ENCODE assay signal across 8 cellular contexts in genomic region chr19:12891553-12892021, GRCh38. TPM values are rescaled to one million over a fixed set of nuclear protein-coding genes. Genes with fewer than 3 reads are reported as not detected.
DNase-seq lines count a peak whose midpoint lies in the region; ATAC-seq lines count a peak whose summit lies in the region.

No MANE protein-coding gene starts in this region.

- peak overlapping the region; percentile 84 for H3K9ac ChIP-seq in iPS-20b (ENCODE audit: low read depth, low read length)

- H3K27ac Mint-ChIP-seq in activated T-cell treated with anti-CD3 and anti-CD28 coated beads, Interleukin-2, amount 50 U/mL, for 72 hours: peak overlapping the region; percentile 48
- H3K27ac Mint-ChIP-seq in stimulated activated naive CD8-positive, alpha-beta T cell treated with anti-CD3 and anti-CD28 coated beads, Interleukin-15, amount 100 ng/mL, for 72 hours: peak overlapping the region in 1 of 2 donors; percentile 81

- DNase-seq in NCI-H82 (lab: John Stamatoyannopoulos, UW) (peak; percentile 40), NCI-H82 treated with DMSO at 0.1 percent for 48 hours (lab: John Stamatoyannopoulos, UW; ENCODE audit: unreplicated experiment) (no peak), nucleus accumbens (lab: John Stamatoyannopoulos, UW) (no peak), mesenteric fat pad (ENCODE audit: low spot score) (no peak)
- DNase-seq in activated T-cell treated with anti-CD3 and anti-CD28 coated beads, Interleukin-2, amount 50 U/mL, for 72 hours: no peak
- DNase-seq in stimulated activated naive CD8-positive, alpha-beta T cell treated with anti-CD3 and anti-CD28 coated beads, Interleukin-15, amount 100 ng/mL, for 72 hours: peak in 1 of 2 donors; percentile 24

- H3K36me3 ChIP-seq in iPS-20b (ENCODE audit: insufficient read depth, low read depth, low read length): peaks cover 35% of the 10 kb centered on the region

- ATAC-seq in activated T-cell treated with anti-CD3 and anti-CD28 coated beads, Interleukin-2, amount 50 U/mL, for 72 hours (replicated peaks in 1 of 2): no peak
- ATAC-seq in stimulated activated naive CD8-positive, alpha-beta T cell treated with anti-CD3 and anti-CD28 coated beads, Interleukin-15, amount 100 ng/mL, for 72 hours: no peak
- ATAC-seq in GM21529 (IDR thresholded peaks at IDR 0.05; ENCODE audit: unreplicated experiment): no peak

- no peaks in the 10 kb centered on the region for H3K9me3 Mint-ChIP-seq in activated T-cell treated with anti-CD3 and anti-CD28 coated beads, Interleukin-2, amount 50 U/mL, for 72 hours
- no peaks in the 10 kb centered on the region for H3K9me3 Mint-ChIP-seq in stimulated activated naive CD8-positive, alpha-beta T cell treated with anti-CD3 and anti-CD28 coated beads, Interleukin-15, amount 100 ng/mL, for 72 hours

- H3K4me1 ChIP-seq in iPS-20b (ENCODE audit: insufficient read depth, low read length): no peaks in the 10 kb centered on the region

- no peaks in the 10 kb centered on the region for H3K9me3 ChIP-seq in iPS-20b (ENCODE audit: insufficient read depth, low read depth, low read length)

- peaks cover 16% of the 10 kb centered on the region for H3K27me3 ChIP-seq in iPS-20b (ENCODE audit: insufficient read depth, low read length)

- peak overlapping the region; percentile 94 to 99 for H3K4me3 Mint-ChIP-seq in activated T-cell treated with anti-CD3 and anti-CD28 coated beads, Interleukin-2, amount 50 U/mL, for 72 hours
- peak overlapping the region; percentile 98 to 99 for H3K4me3 Mint-ChIP-seq in stimulated activated naive CD8-positive, alpha-beta T cell treated with anti-CD3 and anti-CD28 coated beads, Interleukin-15, amount 100 ng/mL, for 72 hours

- H3K27me3 Mint-ChIP-seq in activated T-cell treated with anti-CD3 and anti-CD28 coated beads, Interleukin-2, amount 50 U/mL, for 72 hours (ENCODE audit: low read depth): no peaks in the 10 kb centered on the region
- no peaks in the 10 kb centered on the region for H3K27me3 Mint-ChIP-seq in stimulated activated naive CD8-positive, alpha-beta T cell treated with anti-CD3 and anti-CD28 coated beads, Interleukin-15, amount 100 ng/mL, for 72 hours

- H3K36me3 Mint-ChIP-seq in activated T-cell treated with anti-CD3 and anti-CD28 coated beads, Interleukin-2, amount 50 U/mL, for 72 hours (ENCODE audit: insufficient read depth in 2 of 2): peaks cover 5% of the 10 kb centered on the region in 2 donors

- H3K4me3 ChIP-seq in iPS-20b (ENCODE audit: low read length): peak overlapping the region; percentile 98

- no peak overlapping the region for H3K27ac ChIP-seq in iPS-20b (ENCODE audit: low read length)

- H3K4me1 Mint-ChIP-seq in activated T-cell treated with anti-CD3 and anti-CD28 coated beads, Interleukin-2, amount 50 U/mL, for 72 hours (ENCODE audit: low read depth): peaks cover 32% of the 10 kb centered on the region
- peaks cover 42% of the 10 kb centered on the region for H3K4me1 Mint-ChIP-seq in stimulated activated naive CD8-positive, alpha-beta T cell treated with anti-CD3 and anti-CD28 coated beads, Interleukin-15, amount 100 ng/mL, for 72 hours

RNA-seq across cellular contexts. Expression of gene GCDH, which starts 0.6 kb away (rescaled TPM):
- 10 to 100 TPM; 23.2 to 25.1 TPM for total RNA-seq in activated T-cell treated with anti-CD3 and anti-CD28 coated beads, Interleukin-2, amount 50 U/mL, for 72 hours
- 23.3 TPM for total RNA-seq in mesenteric fat pad

RNA-seq across cellular contexts. Expression of gene KLF1, which starts 4.6 kb away (rescaled TPM):
- total RNA-seq in activated T-cell treated with anti-CD3 and anti-CD28 coated beads, Interleukin-2, amount 50 U/mL, for 72 hours: under 1 TPM; 0.19 to 0.58 TPM
- total RNA-seq in mesenteric fat pad: not detected

RNA-seq across cellular contexts. Expression of gene DNASE2, which starts 10.3 kb away (rescaled TPM):
- 10 to 100 TPM; 34.5 to 39.1 TPM for total RNA-seq in activated T-cell treated with anti-CD3 and anti-CD28 coated beads, Interleukin-2, amount 50 U/mL, for 72 hours
- 28.9 TPM for total RNA-seq in mesenteric fat pad

RNA-seq across cellular contexts. Expression of gene SYCE2, which starts 27.5 kb away (rescaled TPM):
- total RNA-seq in activated T-cell treated with anti-CD3 and anti-CD28 coated beads, Interleukin-2, amount 50 U/mL, for 72 hours: 1 to 10 TPM; 3.1 to 4.5 TPM
- not detected for total RNA-seq in mesenteric fat pad

RNA-seq across cellular contexts. Expression of gene FARSA, which starts 41.9 kb away (rescaled TPM):
- total RNA-seq in activated T-cell treated with anti-CD3 and anti-CD28 coated beads, Interleukin-2, amount 50 U/mL, for 72 hours: 10 to 100 TPM; 63.4 to 70.4 TPM
- 51.6 TPM for total RNA-seq in mesenteric fat pad
